Comparison of ENCODE assay signal across 8 cellular contexts in the genomic region with DNA sequence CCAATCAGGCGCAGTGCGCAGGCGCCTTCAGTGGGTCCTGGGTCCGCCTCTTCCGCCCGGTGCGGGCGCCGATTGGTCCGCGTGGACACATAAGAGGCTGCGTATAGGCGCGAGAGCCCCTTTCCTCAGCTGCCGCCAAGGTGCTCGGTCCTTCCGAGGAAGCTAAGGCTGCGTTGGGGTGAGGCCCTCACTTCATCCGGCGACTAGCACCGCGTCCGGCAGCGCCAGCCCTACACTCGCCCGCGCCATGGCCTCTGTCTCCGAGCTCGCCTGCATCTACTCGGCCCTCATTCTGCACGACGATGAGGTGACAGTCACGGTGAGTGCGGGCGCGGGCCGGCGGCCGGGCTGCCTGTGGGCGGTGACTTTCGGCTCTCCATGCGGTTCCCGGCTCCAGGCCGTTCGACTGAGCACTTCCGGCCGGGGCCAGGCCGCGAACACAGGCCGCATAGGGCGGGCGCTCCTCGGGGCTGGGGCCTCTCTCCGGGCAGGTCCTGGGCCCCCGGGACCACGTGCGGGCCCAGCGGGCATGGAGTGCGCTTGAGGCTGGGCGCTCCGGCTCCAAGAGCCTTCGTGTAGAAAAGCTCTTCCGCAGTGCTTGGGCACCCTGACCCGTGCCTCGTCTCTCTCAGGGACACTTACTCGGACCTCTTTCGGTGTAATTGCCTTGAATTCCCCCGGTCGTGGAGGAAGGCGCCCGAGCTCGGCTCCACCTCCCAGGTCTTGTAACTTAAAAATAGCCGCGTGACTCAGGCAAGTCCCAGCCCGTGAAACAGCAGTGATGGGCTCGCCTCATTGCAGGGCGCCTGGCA. TPM values are rescaled to one million over a fixed set of nuclear protein-coding genes. Genes with fewer than 3 reads are reported as not detected.
A peak's percentile ranks its signal among the peaks of the same experiment; 100 is the strongest.
DNase-seq lines count a peak whose midpoint lies in the region; ATAC-seq and TF ChIP-seq lines count a peak whose summit lies in the region.

A gene (plus strand): TSS at position 117 of the 812 bp plus-strand sequence. CDS start 131 bp downstream, at position 248.

- WGBS in lower leg skin, 2 donors = 0 to 1% methylated on average over 52 to 64 of the region's 77 CpGs

- CTCF ChIA-PET in activated CD4-positive, alpha-beta memory T cell treated with anti-CD3 and anti-CD28 coated beads, Interleukin-2, amount 10 ng/mL, durations not matched to agents 7 days and 5 days (lab: Charles Lee) = interaction anchor here (1.2 to 4.5 kb wide), 5 partner anchors 9 to 22 kb away, joined by 3 to 88 read pairs (median 6); no protein-coding TSS in a partner anchor

- intact Hi-C loops in lower leg skin (cut with DNase I; ENCODE audit: low total_unique reads) = no loop called here

- H3K27me3 ChIP-seq in duodenal mucosa (ENCODE audit: control insufficient read depth in 1 of 2, insufficient read depth in 2 of 2, low read length in 2 of 2) = no peaks in the 10 kb centered on the region

- peak; percentile 73 for ATAC-seq in GM19351 (IDR thresholded peaks at IDR 0.05; ENCODE audit: unreplicated experiment)
- peak; percentile 84 for ATAC-seq in HG03521 (IDR thresholded peaks at IDR 0.05; ENCODE audit: unreplicated experiment)

- H3K27me3 Mint-ChIP-seq in activated CD4-positive, alpha-beta memory T cell treated with anti-CD3 and anti-CD28 coated beads, Interleukin-2, amount 10 ng/mL, durations not matched to agents 7 days and 5 days = no peaks in the 10 kb centered on the region

- peaks cover 42% of the 10 kb centered on the region for H3K4me1 Mint-ChIP-seq in activated CD4-positive, alpha-beta memory T cell treated with anti-CD3 and anti-CD28 coated beads, Interleukin-2, amount 10 ng/mL, durations not matched to agents 7 days and 5 days

- DNase-seq in C1 segment of cervical spinal cord (lab: John Stamatoyannopoulos, UW) (peak in 13 of 14 donors; percentile 28 to 95 (median 92)), NCI-H82 (lab: John Stamatoyannopoulos, UW) (peak; percentile 98), lower leg skin (ENCODE audit: low spot score in 2 of 2) (peak; percentile 96 to 99)
- DNase-seq in activated CD4-positive, alpha-beta memory T cell treated with anti-CD3 and anti-CD28 coated beads, Interleukin-2, amount 10 ng/mL, durations not matched to agents 7 days and 5 days = peak; percentile 96
- DNase-seq in stimulated activated CD4-positive, alpha-beta T cell treated with anti-CD3 and anti-CD28 coated beads, Interleukin-4, amount 100 ng/mL, for 48 hours (ENCODE audit: low read depth in 2 of 2) = peak; percentile 91

- peak within 1 kb of the TSS; percentile 90 for H3K4me3 Mint-ChIP-seq in activated CD4-positive, alpha-beta memory T cell treated with anti-CD3 and anti-CD28 coated beads, Interleukin-2, amount 10 ng/mL, durations not matched to agents 7 days and 5 days

- peaks cover 16 to 28% of the 10 kb centered on the region in 2 donors for H3K36me3 ChIP-seq in duodenal mucosa (ENCODE audit: control insufficient read depth in 1 of 2, insufficient read depth in 2 of 2, low read length in 2 of 2)

- H3K27ac Mint-ChIP-seq in activated CD4-positive, alpha-beta memory T cell treated with anti-CD3 and anti-CD28 coated beads, Interleukin-2, amount 10 ng/mL, durations not matched to agents 7 days and 5 days = peak within 1 kb of the TSS; percentile 97

- no peaks in the 10 kb centered on the region for H3K9me3 Mint-ChIP-seq in activated CD4-positive, alpha-beta memory T cell treated with anti-CD3 and anti-CD28 coated beads, Interleukin-2, amount 10 ng/mL, durations not matched to agents 7 days and 5 days

- H3K4me3 ChIP-seq in duodenal mucosa (ENCODE audit: low read depth in 1 of 2, low read length in 2 of 2) = peak within 1 kb of the TSS; percentile 95 to 96
- H3K4me3 ChIP-seq in lower leg skin (ENCODE audit: low read depth, poor library complexity, severe bottlenecking) = peak within 1 kb of the TSS; percentile 87

- peaks cover 16 to 25% of the 10 kb centered on the region in 2 donors for H3K4me1 ChIP-seq in duodenal mucosa (ENCODE audit: control insufficient read depth in 1 of 2, insufficient read depth in 2 of 2, low read length in 2 of 2)

- no peaks in the 10 kb centered on the region for H3K9me3 ChIP-seq in duodenal mucosa (ENCODE audit: control insufficient read depth in 1 of 2, low read length in 2 of 2)

- H3K9ac ChIP-seq in duodenal mucosa (ENCODE audit: low read depth in 1 of 2, low read length in 2 of 2) = peak within 1 kb of the TSS; percentile 92 to 95

- H3K27ac ChIP-seq in duodenal mucosa (ENCODE audit: low read depth, low read length) = peak within 1 kb of the TSS; percentile 85

- POLR2A ChIA-PET in activated CD4-positive, alpha-beta memory T cell treated with anti-CD3 and anti-CD28 coated beads, Interleukin-2, amount 10 ng/mL, durations not matched to agents 7 days and 5 days (lab: Charles Lee) = interaction anchor here (0.6 to 6.0 kb wide), 23 partner anchors 8 to 1056 kb away, joined by 3 to 141 read pairs (median 5); a partner anchor contains a TSS

- peaks cover 51% of the 10 kb centered on the region for H3K36me3 Mint-ChIP-seq in activated CD4-positive, alpha-beta memory T cell treated with anti-CD3 and anti-CD28 coated beads, Interleukin-2, amount 10 ng/mL, durations not matched to agents 7 days and 5 days (ENCODE audit: low read depth)

- TF ChIP-seq POLR2A in lower leg skin (IDR thresholded peaks at IDR 0.05) = peak in 1 of 2 donors; percentile 55

- TF ChIP-seq CTCF in lower leg skin (IDR thresholded peaks at IDR 0.05) = no peak

RNA-seq across cellular contexts. Expression of the gene that starts here (rescaled TPM):
- 1,000 to 10,000 TPM; 1,524 to 1,535 TPM for total RNA-seq in activated CD4-positive, alpha-beta memory T cell treated with anti-CD3 and anti-CD28 coated beads, Interleukin-2, amount 10 ng/mL, durations not matched to agents 7 days and 5 days
- 1,000 to 10,000 TPM; 1,024 to 2,624 (median 1,151) TPM for total RNA-seq in lower leg skin

Comparison
In these comparisons a context has a peak if more than half of its experiments do, and no peak if none do; other contexts are left out.
1. Peak in every context shown above with its lines: DNase-seq, ATAC-seq, H3K4me3 ChIP-seq and H3K27ac ChIP-seq.